1 cellular context compared by ENCODE assay signal in genomic region chr6:135522975-135523692, GRCh38.
TF ChIP-seq lines count a peak whose summit lies in the region.

No MANE protein-coding gene starts in this region.

TF ChIP-seq in HepG2, 621 proteins besides CTCF, POLR2A, EP300 and RAD21 (continued from another document):
- TF ChIP-seq HMGXB3 (CRISPR knock-in tag; IDR thresholded peaks at IDR 0.05; ENCODE audit: borderline replicate concordance), result no peak
- TF ChIP-seq RFXANK (CRISPR knock-in tag; IDR thresholded peaks at IDR 0.05), result no peak
- 0 out of 2 replicates have a peak, but pooled peaks have one; percentile 26 for TF ChIP-seq BHLHE40 (IDR thresholded peaks at IDR 0.05; ENCODE audit: low read length)
- 0 out of 2 replicates have a peak, but pooled peaks have one; percentile 13 for TF ChIP-seq ZNF12 (CRISPR knock-in tag; IDR thresholded peaks at IDR 0.05)
- no peak for TF ChIP-seq ADNP (CRISPR knock-in tag; IDR thresholded peaks at IDR 0.05)
- peak; percentile 66; the same call in 1 of the 2 replicates for TF ChIP-seq FOXA1 (IDR thresholded peaks at IDR 0.05)
- peak; percentile 88 for TF ChIP-seq FOXA1 (CRISPR knock-in tag; IDR thresholded peaks at IDR 0.05)
- TF ChIP-seq, protein P1, sequence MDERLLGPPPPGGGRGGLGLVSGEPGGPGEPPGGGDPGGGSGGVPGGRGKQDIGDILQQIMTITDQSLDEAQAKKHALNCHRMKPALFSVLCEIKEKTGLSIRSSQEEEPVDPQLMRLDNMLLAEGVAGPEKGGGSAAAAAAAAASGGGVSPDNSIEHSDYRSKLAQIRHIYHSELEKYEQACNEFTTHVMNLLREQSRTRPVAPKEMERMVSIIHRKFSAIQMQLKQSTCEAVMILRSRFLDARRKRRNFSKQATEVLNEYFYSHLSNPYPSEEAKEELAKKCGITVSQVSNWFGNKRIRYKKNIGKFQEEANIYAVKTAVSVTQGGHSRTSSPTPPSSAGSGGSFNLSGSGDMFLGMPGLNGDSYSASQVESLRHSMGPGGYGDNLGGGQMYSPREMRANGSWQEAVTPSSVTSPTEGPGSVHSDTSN (CRISPR knock-in tag; IDR thresholded peaks at IDR 0.05), result no peak
- TF ChIP-seq MAFF (IDR thresholded peaks at IDR 0.05; ENCODE audit: low read depth, low read length), result peak; percentile 43
- TF ChIP-seq ZHX1 (CRISPR knock-in tag; IDR thresholded peaks at IDR 0.05; ENCODE audit: low read depth), result no peak
- no peak for TF ChIP-seq ZNF382 (CRISPR knock-in tag; IDR thresholded peaks at IDR 0.05; ENCODE audit: borderline replicate concordance)
- TF ChIP-seq SOX5 (CRISPR knock-in tag; IDR thresholded peaks at IDR 0.05; ENCODE audit: borderline replicate concordance), result peak; percentile 88
- no peak for TF ChIP-seq SOX6 (IDR thresholded peaks at IDR 0.05)
- TF ChIP-seq SOX6 (CRISPR knock-in tag; IDR thresholded peaks at IDR 0.05), result peak; percentile 90
- TF ChIP-seq, protein P2, sequence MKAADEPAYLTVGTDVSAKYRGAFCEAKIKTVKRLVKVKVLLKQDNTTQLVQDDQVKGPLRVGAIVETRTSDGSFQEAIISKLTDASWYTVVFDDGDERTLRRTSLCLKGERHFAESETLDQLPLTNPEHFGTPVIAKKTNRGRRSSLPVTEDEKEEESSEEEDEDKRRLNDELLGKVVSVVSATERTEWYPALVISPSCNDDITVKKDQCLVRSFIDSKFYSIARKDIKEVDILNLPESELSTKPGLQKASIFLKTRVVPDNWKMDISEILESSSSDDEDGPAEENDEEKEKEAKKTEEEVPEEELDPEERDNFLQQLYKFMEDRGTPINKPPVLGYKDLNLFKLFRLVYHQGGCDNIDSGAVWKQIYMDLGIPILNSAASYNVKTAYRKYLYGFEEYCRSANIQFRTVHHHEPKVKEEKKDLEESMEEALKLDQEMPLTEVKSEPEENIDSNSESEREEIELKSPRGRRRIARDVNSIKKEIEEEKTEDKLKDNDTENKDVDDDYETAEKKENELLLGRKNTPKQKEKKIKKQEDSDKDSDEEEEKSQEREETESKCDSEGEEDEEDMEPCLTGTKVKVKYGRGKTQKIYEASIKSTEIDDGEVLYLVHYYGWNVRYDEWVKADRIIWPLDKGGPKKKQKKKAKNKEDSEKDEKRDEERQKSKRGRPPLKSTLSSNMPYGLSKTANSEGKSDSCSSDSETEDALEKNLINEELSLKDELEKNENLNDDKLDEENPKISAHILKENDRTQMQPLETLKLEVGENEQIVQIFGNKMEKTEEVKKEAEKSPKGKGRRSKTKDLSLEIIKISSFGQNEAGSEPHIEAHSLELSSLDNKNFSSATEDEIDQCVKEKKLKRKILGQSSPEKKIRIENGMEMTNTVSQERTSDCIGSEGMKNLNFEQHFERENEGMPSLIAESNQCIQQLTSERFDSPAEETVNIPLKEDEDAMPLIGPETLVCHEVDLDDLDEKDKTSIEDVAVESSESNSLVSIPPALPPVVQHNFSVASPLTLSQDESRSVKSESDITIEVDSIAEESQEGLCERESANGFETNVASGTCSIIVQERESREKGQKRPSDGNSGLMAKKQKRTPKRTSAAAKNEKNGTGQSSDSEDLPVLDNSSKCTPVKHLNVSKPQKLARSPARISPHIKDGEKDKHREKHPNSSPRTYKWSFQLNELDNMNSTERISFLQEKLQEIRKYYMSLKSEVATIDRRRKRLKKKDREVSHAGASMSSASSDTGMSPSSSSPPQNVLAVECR (CRISPR knock-in tag; IDR thresholded peaks at IDR 0.05; ENCODE audit: borderline replicate concordance), result no peak
- peak; percentile 55; the same call in 1 of the 2 replicates for TF ChIP-seq FOXJ3 (CRISPR knock-in tag; IDR thresholded peaks at IDR 0.05; ENCODE audit: borderline replicate concordance)
- TF ChIP-seq ZGPAT (CRISPR knock-in tag; IDR thresholded peaks at IDR 0.05), result peak; percentile 57; the same call in 1 of the 2 replicates
- no peak for TF ChIP-seq HNF4A (CRISPR knock-in tag; IDR thresholded peaks at IDR 0.05)
- TF ChIP-seq ZNF263 (CRISPR knock-in tag; IDR thresholded peaks at IDR 0.05), result no peak
- no peak for TF ChIP-seq SALL2 (CRISPR knock-in tag; IDR thresholded peaks at IDR 0.05)
- TF ChIP-seq FOXP1 (IDR thresholded peaks at IDR 0.05), result peak; percentile 32; the same call in 1 of the 2 replicates
- TF ChIP-seq FOXP1 (CRISPR knock-in tag; IDR thresholded peaks at IDR 0.05), result peak; percentile 77
- TF ChIP-seq FOXK1 (CRISPR knock-in tag; IDR thresholded peaks at IDR 0.05; ENCODE audit: borderline replicate concordance, low read depth), result peak; percentile 51; the same call in 1 of the 2 replicates
- peak; percentile 30; the same call in 1 of the 2 replicates for TF ChIP-seq SMC3 (IDR thresholded peaks at IDR 0.05; ENCODE audit: low read length)
- TF ChIP-seq CBX1 (IDR thresholded peaks at IDR 0.05; ENCODE audit: low read depth), result no peak
- TF ChIP-seq ZNF331 (CRISPR knock-in tag; IDR thresholded peaks at IDR 0.05), result no peak; the same call in 1 of the 2 replicates
- TF ChIP-seq ATF7 (IDR thresholded peaks at IDR 0.05), result peak; percentile 78
- no peak for TF ChIP-seq ATF7 (CRISPR knock-in tag; IDR thresholded peaks at IDR 0.05)
- TF ChIP-seq HDAC2 (CRISPR knock-in tag; IDR thresholded peaks at IDR 0.05), result no peak
- TF ChIP-seq KMT2B (CRISPR knock-in tag; IDR thresholded peaks at IDR 0.05), result peak; percentile 38; the same call in 1 of the 2 replicates
